1 cellular context compared by ENCODE assay signal in the genomic region with DNA sequence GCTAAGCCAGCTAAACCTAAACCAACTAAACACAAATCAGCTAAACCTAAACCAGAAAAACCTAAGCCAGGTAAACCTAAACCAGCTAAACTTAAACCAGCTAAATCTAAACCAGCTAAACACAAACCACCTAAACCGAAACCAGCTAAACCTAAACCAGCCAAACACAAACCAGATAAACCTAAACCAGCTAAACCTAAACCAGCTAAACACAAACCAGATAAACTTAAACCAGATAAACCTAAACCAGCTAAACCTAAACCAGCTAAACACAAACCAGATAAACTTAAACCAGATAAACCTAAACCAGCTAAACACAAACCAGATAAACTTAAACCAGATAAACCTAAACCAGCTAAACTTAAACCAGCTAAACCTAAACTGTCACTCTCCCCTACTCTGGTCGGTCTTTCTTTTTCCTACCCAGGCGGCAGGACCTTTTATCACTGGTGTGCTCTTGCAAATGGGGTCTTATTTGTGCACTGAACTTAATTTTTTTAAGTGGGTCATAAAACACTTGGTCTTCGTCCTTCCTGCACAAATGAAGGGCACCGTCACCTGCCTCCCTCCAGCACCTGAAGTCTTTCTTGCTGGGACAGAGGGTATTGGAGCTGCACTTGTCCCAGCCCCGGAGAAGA.
TF ChIP-seq lines count a peak whose summit lies in the region.

No MANE protein-coding gene starts in this region.

TF ChIP-seq in K562, 482 proteins besides CTCF, POLR2A, EP300 and RAD21 (continued from another document and continues in another):
- TF ChIP-seq BHLHE40 (IDR thresholded peaks at IDR 0.05; ENCODE audit: low read length) (no peak), XRCC3 (IDR thresholded peaks at IDR 0.05) (no peak), ZNF324 (CRISPR knock-in tag; IDR thresholded peaks at IDR 0.05) (no peak), FOXJ2 (tag; IDR thresholded peaks at IDR 0.05) (no peak), RB1 (IDR thresholded peaks at IDR 0.05; ENCODE audit: low read depth) (no peak), ZNF589 (CRISPR knock-in tag; IDR thresholded peaks at IDR 0.05; ENCODE audit: low read depth) (no peak), ZNF551 (CRISPR knock-in tag; IDR thresholded peaks at IDR 0.05) (no peak), MBD2 (IDR thresholded peaks at IDR 0.05; ENCODE audit: borderline replicate concordance, low read depth) (no peak), ZNF197 (CRISPR knock-in tag; IDR thresholded peaks at IDR 0.05; ENCODE audit: low read depth) (no peak), ZNF740 (CRISPR knock-in tag; IDR thresholded peaks at IDR 0.05) (no peak), ZNF740 (tag; IDR thresholded peaks at IDR 0.05) (no peak), SUPT5H (IDR thresholded peaks at IDR 0.05) (no peak), TOE1 (IDR thresholded peaks at IDR 0.05; ENCODE audit: borderline replicate concordance) (peak; percentile 71), TOE1 (CRISPR knock-in tag; IDR thresholded peaks at IDR 0.05; ENCODE audit: borderline replicate concordance, low read depth) (no peak), C11orf30 (IDR thresholded peaks at IDR 0.05; ENCODE audit: low read depth) (no peak), EWSR1 (IDR thresholded peaks at IDR 0.05; ENCODE audit: borderline replicate concordance, low read depth, partially characterized antibody) (no peak), SP1 (CRISPR knock-in tag; IDR thresholded peaks at IDR 0.05) (no peak), GATAD2A (IDR thresholded peaks at IDR 0.05) (peak; percentile 92), SMARCC2 (IDR thresholded peaks at IDR 0.05; ENCODE audit: low read depth) (no peak), BCLAF1 (IDR thresholded peaks at IDR 0.05; ENCODE audit: borderline replicate concordance in 1 of 2, control insufficient read depth in 1 of 2, low read depth in 2 of 2, low read length in 1 of 2) (0 out of 4 replicates have a peak, but pooled peaks of 1 of the 2 experiments have one; percentile 68), NFE2L1 (tag; IDR thresholded peaks at IDR 0.05; ENCODE audit: borderline replicate concordance, low read depth) (no peak), CC2D1A (IDR thresholded peaks at IDR 0.05) (no peak), NFE2 (IDR thresholded peaks at IDR 0.05; ENCODE audit: low read depth) (no peak), ARNT (IDR thresholded peaks at IDR 0.05) (no peak), ZNF436 (CRISPR knock-in tag; IDR thresholded peaks at IDR 0.05) (no peak), BRD9 (IDR thresholded peaks at IDR 0.05; ENCODE audit: low read depth, partially characterized antibody) (peak; percentile 100), ZBTB33 (CRISPR knock-in tag; IDR thresholded peaks at IDR 0.05) (no peak), ARID3B (CRISPR knock-in tag; IDR thresholded peaks at IDR 0.05; ENCODE audit: borderline replicate concordance) (no peak), HNRNPLL (IDR thresholded peaks at IDR 0.05; ENCODE audit: low read depth, low read length, poor library complexity, severe bottlenecking) (no peak), ERF (CRISPR knock-in tag; IDR thresholded peaks at IDR 0.05) (no peak), ZNF232 (CRISPR knock-in tag; IDR thresholded peaks at IDR 0.05) (no peak), ZNF408 (CRISPR knock-in tag; IDR thresholded peaks at IDR 0.05; ENCODE audit: low read depth) (no peak), TCFL5 (CRISPR knock-in tag; conservative IDR thresholded peaks at IDR 0.05) (no peak), HNRNPH1 (optimal IDR thresholded peaks at IDR 0.05; ENCODE audit: low read depth, low read length) (no peak), ZNF561 (CRISPR knock-in tag; conservative IDR thresholded peaks at IDR 0.05) (no peak), FOXM1 (IDR thresholded peaks at IDR 0.05; ENCODE audit: low read depth) (no peak), FOXM1 (CRISPR knock-in tag; IDR thresholded peaks at IDR 0.05; ENCODE audit: low read depth) (no peak), TCF7L2 (IDR thresholded peaks at IDR 0.05; ENCODE audit: low read depth, low read length) (no peak), AFF1 (IDR thresholded peaks at IDR 0.05; ENCODE audit: low read depth in 1 of 2, partially characterized antibody in 2 of 2) (peak in 1 of 2 experiments; percentile 73), ZNF444 (CRISPR knock-in tag; IDR thresholded peaks at IDR 0.05) (no peak), ZNF830 (CRISPR knock-in tag; IDR thresholded peaks at IDR 0.05) (no peak), GABPB1 (CRISPR knock-in tag; IDR thresholded peaks at IDR 0.05) (no peak), FOXP1 (CRISPR knock-in tag; IDR thresholded peaks at IDR 0.05) (no peak)
- TF ChIP-seq, protein P1, sequence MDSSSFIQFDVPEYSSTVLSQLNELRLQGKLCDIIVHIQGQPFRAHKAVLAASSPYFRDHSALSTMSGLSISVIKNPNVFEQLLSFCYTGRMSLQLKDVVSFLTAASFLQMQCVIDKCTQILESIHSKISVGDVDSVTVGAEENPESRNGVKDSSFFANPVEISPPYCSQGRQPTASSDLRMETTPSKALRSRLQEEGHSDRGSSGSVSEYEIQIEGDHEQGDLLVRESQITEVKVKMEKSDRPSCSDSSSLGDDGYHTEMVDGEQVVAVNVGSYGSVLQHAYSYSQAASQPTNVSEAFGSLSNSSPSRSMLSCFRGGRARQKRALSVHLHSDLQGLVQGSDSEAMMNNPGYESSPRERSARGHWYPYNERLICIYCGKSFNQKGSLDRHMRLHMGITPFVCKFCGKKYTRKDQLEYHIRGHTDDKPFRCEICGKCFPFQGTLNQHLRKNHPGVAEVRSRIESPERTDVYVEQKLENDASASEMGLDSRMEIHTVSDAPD (CRISPR knock-in tag; IDR thresholded peaks at IDR 0.05): no peak
- TF ChIP-seq, protein P2, sequence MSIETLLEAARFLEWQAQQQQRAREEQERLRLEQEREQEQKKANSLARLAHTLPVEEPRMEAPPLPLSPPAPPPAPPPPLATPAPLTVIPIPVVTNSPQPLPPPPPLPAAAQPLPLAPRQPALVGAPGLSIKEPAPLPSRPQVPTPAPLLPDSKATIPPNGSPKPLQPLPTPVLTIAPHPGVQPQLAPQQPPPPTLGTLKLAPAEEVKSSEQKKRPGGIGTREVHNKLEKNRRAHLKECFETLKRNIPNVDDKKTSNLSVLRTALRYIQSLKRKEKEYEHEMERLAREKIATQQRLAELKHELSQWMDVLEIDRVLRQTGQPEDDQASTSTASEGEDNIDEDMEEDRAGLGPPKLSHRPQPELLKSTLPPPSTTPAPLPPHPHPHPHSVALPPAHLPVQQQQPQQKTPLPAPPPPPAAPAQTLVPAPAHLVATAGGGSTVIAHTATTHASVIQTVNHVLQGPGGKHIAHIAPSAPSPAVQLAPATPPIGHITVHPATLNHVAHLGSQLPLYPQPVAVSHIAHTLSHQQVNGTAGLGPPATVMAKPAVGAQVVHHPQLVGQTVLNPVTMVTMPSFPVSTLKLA (conservative IDR thresholded peaks at IDR 0.05): no peak
- TF ChIP-seq, protein P3, sequence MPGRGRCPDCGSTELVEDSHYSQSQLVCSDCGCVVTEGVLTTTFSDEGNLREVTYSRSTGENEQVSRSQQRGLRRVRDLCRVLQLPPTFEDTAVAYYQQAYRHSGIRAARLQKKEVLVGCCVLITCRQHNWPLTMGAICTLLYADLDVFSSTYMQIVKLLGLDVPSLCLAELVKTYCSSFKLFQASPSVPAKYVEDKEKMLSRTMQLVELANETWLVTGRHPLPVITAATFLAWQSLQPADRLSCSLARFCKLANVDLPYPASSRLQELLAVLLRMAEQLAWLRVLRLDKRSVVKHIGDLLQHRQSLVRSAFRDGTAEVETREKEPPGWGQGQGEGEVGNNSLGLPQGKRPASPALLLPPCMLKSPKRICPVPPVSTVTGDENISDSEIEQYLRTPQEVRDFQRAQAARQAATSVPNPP (IDR thresholded peaks at IDR 0.05; ENCODE audit: borderline replicate concordance, insufficient read depth, insufficient read length): no peak
- TF ChIP-seq, protein P4, sequence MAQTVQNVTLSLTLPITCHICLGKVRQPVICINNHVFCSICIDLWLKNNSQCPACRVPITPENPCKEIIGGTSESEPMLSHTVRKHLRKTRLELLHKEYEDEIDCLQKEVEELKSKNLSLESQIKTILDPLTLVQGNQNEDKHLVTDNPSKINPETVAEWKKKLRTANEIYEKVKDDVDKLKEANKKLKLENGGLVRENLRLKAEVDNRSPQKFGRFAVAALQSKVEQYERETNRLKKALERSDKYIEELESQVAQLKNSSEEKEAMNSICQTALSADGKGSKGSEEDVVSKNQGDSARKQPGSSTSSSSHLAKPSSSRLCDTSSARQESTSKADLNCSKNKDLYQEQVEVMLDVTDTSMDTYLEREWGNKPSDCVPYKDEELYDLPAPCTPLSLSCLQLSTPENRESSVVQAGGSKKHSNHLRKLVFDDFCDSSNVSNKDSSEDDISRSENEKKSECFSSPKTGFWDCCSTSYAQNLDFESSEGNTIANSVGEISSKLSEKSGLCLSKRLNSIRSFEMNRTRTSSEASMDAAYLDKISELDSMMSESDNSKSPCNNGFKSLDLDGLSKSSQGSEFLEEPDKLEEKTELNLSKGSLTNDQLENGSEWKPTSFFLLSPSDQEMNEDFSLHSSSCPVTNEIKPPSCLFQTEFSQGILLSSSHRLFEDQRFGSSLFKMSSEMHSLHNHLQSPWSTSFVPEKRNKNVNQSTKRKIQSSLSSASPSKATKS (CRISPR knock-in tag; IDR thresholded peaks at IDR 0.05): no peak
